9 cellular contexts compared by ENCODE assay signal in the genomic region with DNA sequence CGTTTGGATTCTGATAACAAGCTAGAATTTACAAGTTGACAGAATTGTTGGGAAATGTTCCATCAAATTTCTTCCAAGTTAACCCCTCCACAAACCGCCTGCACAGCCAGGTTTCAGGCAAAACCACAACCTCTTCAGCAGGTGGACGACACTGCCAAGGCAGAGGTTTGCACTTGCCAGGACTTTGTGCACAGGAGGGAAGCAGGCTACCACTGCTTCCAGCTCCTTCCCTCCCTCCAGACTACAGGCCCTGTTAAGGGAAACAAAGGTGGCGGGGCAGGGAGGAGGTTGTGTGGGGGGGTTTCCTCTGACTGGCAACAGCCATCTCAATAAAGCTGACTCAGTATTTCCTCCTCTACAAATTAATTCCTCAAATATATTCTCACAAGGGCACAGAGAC. TPM values are rescaled to one million over a fixed set of nuclear protein-coding genes. Genes with fewer than 3 reads are reported as not detected.
A peak's percentile ranks its signal among the peaks of the same experiment; 100 is the strongest.
DNase-seq lines count a peak whose midpoint lies in the region; ATAC-seq and TF ChIP-seq lines count a peak whose summit lies in the region.
"Had no signal": no experiment of that assay in that cellular context is flagged by ENCODE, and none has a peak within 500 bp of the region (broad histone marks: within the 10 kb centered on the region; RNA-seq: fewer than 3 reads in every experiment).

No MANE protein-coding gene starts in this region.

- H3K9me3 ChIP-seq in heart left ventricle (no peaks in the 10 kb centered on the region), spleen (no peaks in the 10 kb centered on the region)

- H3K36me3 ChIP-seq in heart left ventricle (peaks cover 0 to 10% (median 3%) of the 10 kb centered on the region in 9 donors), spleen (peaks cover 0 to 24% (median 0%) of the 10 kb centered on the region in 6 donors)

- DNase-seq in KG1 (lab: John Stamatoyannopoulos, UW) (peak; percentile 57), heart left ventricle (peak in 3 of 5 donors; percentile 36 to 47 (median 42)), spleen (peak; percentile 85), left colon (no peak), HK-2 (ENCODE audit: unreplicated experiment) (no peak), SW 1271 (lab: John Stamatoyannopoulos, UW) (no peak)
- DNase-seq in activated CD4-positive, alpha-beta T cell treated with anti-CD3 and anti-CD28 coated beads, Interleukin-2, amount 50 U/mL, for 4 hours: peak; percentile 51 to 56
- DNase-seq: amygdala had no signal

- H3K27ac ChIP-seq in heart left ventricle (peak overlapping the region in 7 of 12 donors; percentile 14 to 89 (median 52)), spleen (peak overlapping the region; percentile 64 to 97 (median 84))

- TF ChIP-seq POLR2A in heart left ventricle (IDR thresholded peaks at IDR 0.05): no peak
- no peak for TF ChIP-seq POLR2A in spleen (IDR thresholded peaks at IDR 0.05)

- 39 to 55% (median 43%) methylated on average over 4 of the region's 4 CpGs for WGBS in heart left ventricle, 4 donors
- WGBS in spleen, 5 donors: 11 to 25% (median 18%) methylated on average over 4 of the region's 4 CpGs

- H3K4me3 ChIP-seq in heart left ventricle: peak overlapping the region in 1 of 12 donors; percentile 36
- H3K4me3 ChIP-seq in spleen: peak overlapping the region in 1 of 8 donors; percentile 51

- TF ChIP-seq CTCF in heart left ventricle (IDR thresholded peaks at IDR 0.05): no peak
- TF ChIP-seq CTCF in spleen (IDR thresholded peaks at IDR 0.05 in 8 of 11, conservative IDR thresholded peaks at IDR 0.05 in 3 of 11): no peak

- ATAC-seq in heart left ventricle (peak; percentile 41 to 84 (median 66)), HG03175 (IDR thresholded peaks at IDR 0.05; ENCODE audit: unreplicated experiment) (no peak), left colon (no peak)

- peaks cover 0 to 90% (median 42%) of the 10 kb centered on the region in 12 donors for H3K4me1 ChIP-seq in heart left ventricle
- H3K4me1 ChIP-seq in spleen: peaks cover 71 to 98% (median 90%) of the 10 kb centered on the region in 6 donors

- intact Hi-C loops in heart left ventricle (cut with DNase I): loop anchor here in 3 of 10 donors (5.0 kb wide), 2 partner anchors 37 to 42 kb away; a partner anchor contains a TSS
- intact Hi-C loops in spleen (cut with DNase I; ENCODE audit: low total_unique reads): loop anchor here (10.0 kb wide), 1 partner anchor 69 kb away; no protein-coding TSS in a partner anchor
- intact Hi-C loops in left colon (cut with DNase I, micrococcal nuclease): no loop called here

- H3K27me3 ChIP-seq in heart left ventricle (no peaks in the 10 kb centered on the region), spleen (replicated peaks in 1 of 7) (no peaks in the 10 kb centered on the region)

RNA-seq across cellular contexts. Expression of a gene that starts 42.2 kb away (rescaled TPM):
- 10 to 100 TPM in 6 of 9 donors, 1 to 10 TPM in 3; 6.5 to 45.2 (median 10.8) TPM for total RNA-seq in heart left ventricle
- 1 to 10 TPM; 5.1 to 5.9 TPM for polyA plus RNA-seq in heart left ventricle
- total RNA-seq in spleen: 100 to 1,000 TPM in 5 of 7 donors, 10 to 100 TPM in 2; 88.7 to 131 (median 106) TPM
- polyA plus RNA-seq in spleen: 10 to 100 TPM in 2 of 3 donors, 1 to 10 TPM in 1; 9.4 to 19.4 (median 10.0) TPM
- 10 to 100 TPM; 41.3 to 63.5 TPM for total RNA-seq in left colon

RNA-seq across cellular contexts. Expression of a gene that starts 57.0 kb away (rescaled TPM):
- total RNA-seq in heart left ventricle: not detected
- not detected for polyA plus RNA-seq in heart left ventricle
- not detected for total RNA-seq in spleen
- polyA plus RNA-seq in spleen: not detected
- 1 to 10 TPM in 1 of 2 donors, under 1 TPM in 1; 0.89 to 2.4 TPM for total RNA-seq in left colon

Comparison
In these comparisons a context has a peak if more than half of its experiments do, and no peak if none do; other contexts are left out.
1. DNase-seq: peak in KG1 (single experiment), activated CD4-positive, alpha-beta T cell treated with anti-CD3 and anti-CD28 coated beads, Interleukin-2, amount 50 U/mL, for 4 hours (2 of 2), heart left ventricle (3 of 5) and spleen (single experiment); none in left colon (0 of 2), HK-2 (single experiment) and SW 1271 (0 of 2).
2. ATAC-seq: peak in heart left ventricle (4 of 4); none in HG03175 (single experiment) and left colon (single experiment).